ENCODE assay signal across 8 cellular contexts in the genomic region with DNA sequence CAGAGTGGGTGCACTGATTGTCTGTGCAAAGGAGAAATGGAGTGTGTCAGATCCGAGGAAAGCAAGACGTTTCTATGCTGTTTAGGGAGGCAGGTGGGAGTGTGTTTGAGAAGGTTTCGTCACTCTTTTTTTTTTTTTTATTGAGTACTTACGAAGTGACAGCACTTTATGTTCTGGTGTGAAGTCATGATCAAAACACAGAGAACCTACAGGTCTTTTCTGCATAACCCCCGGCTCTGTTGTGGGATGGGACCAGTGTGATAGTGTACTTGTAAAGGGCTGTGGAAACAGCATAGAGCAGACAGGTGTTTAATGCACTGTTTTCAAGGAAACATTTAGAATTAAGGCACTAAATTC. TPM values are rescaled to one million over a fixed set of nuclear protein-coding genes. Genes with fewer than 3 reads are reported as not detected.
DNase-seq lines count a peak whose midpoint lies in the region; ATAC-seq and TF ChIP-seq lines count a peak whose summit lies in the region.

No MANE protein-coding gene starts in this region.

- peak overlapping the region; percentile 96 to 99 for H3K4me3 Mint-ChIP-seq in CD14-positive monocyte
- H3K4me3 Mint-ChIP-seq in brain, result peak overlapping the region; percentile 94 to 98 (median 98)

- TF ChIP-seq CTCF in CD14-positive monocyte (IDR thresholded peaks at IDR 0.05) (no peak), brain (conservative IDR thresholded peaks at IDR 0.05) (no peak), right lobe of liver (IDR thresholded peaks at IDR 0.05) (no peak), upper lobe of left lung (IDR thresholded peaks at IDR 0.05) (no peak)

- intact Hi-C loops in CD14-positive monocyte (cut with micrococcal nuclease) (no loop called here), right lobe of liver (cut with DNase I) (no loop called here)

- H3K4me1 Mint-ChIP-seq in CD14-positive monocyte (peaks cover 19% of the 10 kb centered on the region), brain (peaks cover 56% of the 10 kb centered on the region)

- peak overlapping the region; percentile 98 for H3K27ac ChIP-seq in HUES48 (ENCODE audit: low read depth, low read length)
- peak overlapping the region; percentile 91 to 93 (median 92) for H3K27ac ChIP-seq in right lobe of liver
- H3K27ac ChIP-seq in upper lobe of left lung, result peak overlapping the region; percentile 94 to 99 (median 96)

- TF ChIP-seq POLR2A in right lobe of liver (IDR thresholded peaks at IDR 0.05) (no peak), upper lobe of left lung (IDR thresholded peaks at IDR 0.05) (no peak)

- no peaks in the 10 kb centered on the region for H3K9me3 ChIP-seq in HUES48 (ENCODE audit: control insufficient read depth, insufficient read depth, low read length)
- H3K9me3 ChIP-seq in right lobe of liver, result no peaks in the 10 kb centered on the region
- H3K9me3 ChIP-seq in upper lobe of left lung, result no peaks in the 10 kb centered on the region

- peak overlapping the region; percentile 73 for H3K9ac ChIP-seq in HUES48 (ENCODE audit: low read depth, low read length)

- DNase-seq in CD14-positive monocyte (ENCODE audit: low spot score), result no peak
- DNase-seq in right lobe of liver, result no peak
- no peak for DNase-seq in upper lobe of left lung
- no peak for DNase-seq in foreskin melanocyte
- no peak for DNase-seq in NCI-H1930 (lab: John Stamatoyannopoulos, UW)

- H3K27ac Mint-ChIP-seq in CD14-positive monocyte, result peak overlapping the region; percentile 97 to 100 (median 99)
- H3K27ac Mint-ChIP-seq in brain, result peak overlapping the region; percentile 97 to 98 (median 98)

- H3K9me3 Mint-ChIP-seq in CD14-positive monocyte (no peaks in the 10 kb centered on the region), brain (no peaks in the 10 kb centered on the region)

- peaks cover 0 to 2% (median 0%) of the 10 kb centered on the region in 3 donors for H3K27me3 Mint-ChIP-seq in CD14-positive monocyte (ENCODE audit: low read depth in 3 of 3)
- peaks cover 9% of the 10 kb centered on the region for H3K27me3 Mint-ChIP-seq in brain

- ATAC-seq in right lobe of liver, result peak in 1 of 4 donors; percentile 5
- peak in 1 of 2 donors; percentile 23 for ATAC-seq in upper lobe of left lung (ENCODE audit: low FRiP score in 2 of 2)
- ATAC-seq in GM21515 (IDR thresholded peaks at IDR 0.05; ENCODE audit: unreplicated experiment), result no peak

- peaks cover 30% of the 10 kb centered on the region for H3K36me3 ChIP-seq in HUES48 (ENCODE audit: control insufficient read depth, insufficient read depth, low read length)
- H3K36me3 ChIP-seq in right lobe of liver, result peaks cover 0 to 30% (median 7%) of the 10 kb centered on the region in 4 donors
- peaks cover 0 to 25% (median 4%) of the 10 kb centered on the region in 4 donors for H3K36me3 ChIP-seq in upper lobe of left lung

- no peak for TF ChIP-seq EP300 in upper lobe of left lung (IDR thresholded peaks at IDR 0.05)

- peak overlapping the region; percentile 99 for H3K4me3 ChIP-seq in HUES48 (ENCODE audit: low read depth, low read length)
- H3K4me3 ChIP-seq in right lobe of liver, result peak overlapping the region; percentile 75 to 86 (median 78)
- peak overlapping the region; percentile 69 to 95 (median 78) for H3K4me3 ChIP-seq in upper lobe of left lung

- H3K27me3 ChIP-seq in HUES48 (ENCODE audit: control insufficient read depth, insufficient read depth, low read length) (no peaks in the 10 kb centered on the region), right lobe of liver (no peaks in the 10 kb centered on the region), upper lobe of left lung (no peaks in the 10 kb centered on the region)

- H3K36me3 Mint-ChIP-seq in CD14-positive monocyte (peaks cover 22 to 34% of the 10 kb centered on the region in 2 donors), brain (peaks cover 23% of the 10 kb centered on the region)

- H3K4me1 ChIP-seq in HUES48 (ENCODE audit: control insufficient read depth, insufficient read depth, low read length), result peaks cover 8% of the 10 kb centered on the region
- peaks cover 0 to 8% (median 0%) of the 10 kb centered on the region in 4 donors for H3K4me1 ChIP-seq in right lobe of liver
- H3K4me1 ChIP-seq in upper lobe of left lung, result peaks cover 13 to 16% (median 15%) of the 10 kb centered on the region in 4 donors

- 0% methylated on average over 5 of the region's 5 CpGs for WGBS in right lobe of liver (ENCODE audit: insufficient coverage, low coverage, low lambda C conversion rate, missing lambda C conversion rate)
- 3 to 4% methylated on average over 5 of the region's 5 CpGs for WGBS in upper lobe of left lung, 2 donors

RNA-seq across cellular contexts. Expression of a gene that starts 26.7 kb away (rescaled TPM):
- polyA plus RNA-seq in CD14-positive monocyte (10 to 100 TPM; 19.8 to 37.1 TPM), brain (ENCODE audit: insufficient read depth, low read depth, low replicate concordance) (27.4 TPM)
- total RNA-seq in right lobe of liver (10 to 100 TPM; 40.6 to 89.6 (median 60.6) TPM), upper lobe of left lung (10 to 100 TPM; 29.6 to 76.0 (median 58.2) TPM)

RNA-seq across cellular contexts. Expression of a gene that starts 54.9 kb away (rescaled TPM):
- polyA plus RNA-seq in CD14-positive monocyte (1 to 10 TPM; 1.3 to 2.5 TPM), brain (ENCODE audit: insufficient read depth, low read depth, low replicate concordance) (3.9 TPM)
- total RNA-seq in right lobe of liver (1 to 10 TPM; 2.1 to 7.5 (median 2.5) TPM), upper lobe of left lung (10 to 100 TPM in 1 of 6 donors, 1 to 10 TPM in 5; 1.6 to 12.0 (median 4.7) TPM)
